1 cellular context compared by ENCODE assay signal in the genomic region with DNA sequence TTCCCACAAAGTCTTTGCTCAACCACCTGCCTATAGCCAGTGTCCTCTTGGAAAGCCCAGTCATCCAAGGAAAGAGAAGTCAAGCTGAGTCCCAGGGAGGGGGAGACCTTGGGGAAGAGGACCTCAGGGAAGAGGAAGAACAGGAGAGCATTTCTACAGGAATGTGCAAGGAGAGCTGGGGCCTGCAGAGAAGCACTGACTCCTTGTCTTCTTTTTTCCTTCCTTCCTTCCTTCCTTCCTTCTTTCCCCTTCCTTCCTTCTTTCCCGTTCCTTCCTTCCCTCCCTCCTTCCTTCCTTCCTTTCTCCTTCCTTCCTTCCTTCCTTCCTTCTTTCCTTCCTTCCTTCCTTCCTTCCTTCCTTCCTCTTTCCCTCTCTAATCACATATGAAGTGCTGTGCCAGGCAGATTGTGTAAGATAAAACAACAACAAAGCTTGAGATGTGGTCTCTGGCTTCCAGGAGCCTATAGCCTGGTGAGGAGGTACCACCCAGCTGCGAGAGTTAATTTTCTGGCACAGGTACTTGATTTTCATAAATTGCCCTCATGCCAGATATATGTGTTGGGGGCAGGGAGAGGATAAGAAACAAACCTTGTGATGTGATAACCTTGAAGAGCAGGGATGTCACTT.
TF ChIP-seq lines count a peak whose summit lies in the region.

No MANE protein-coding gene starts in this region.

TF ChIP-seq in H1, 55 proteins besides CTCF, POLR2A, EP300 and RAD21 (continued from another document):
- no peak for TF ChIP-seq RFX5 (IDR thresholded peaks at IDR 0.05; ENCODE audit: borderline replicate concordance, low read depth, low read length)
- TF ChIP-seq POU5F1 (IDR thresholded peaks at IDR 0.05; ENCODE audit: low read depth, low read length), result no peak
- no peak for TF ChIP-seq SIN3A (conservative IDR thresholded peaks at IDR 0.05 in 1 of 2, IDR thresholded peaks at IDR 0.05 in 1 of 2; ENCODE audit: low read depth in 1 of 2, low read length in 2 of 2)
- TF ChIP-seq ASH2L (IDR thresholded peaks at IDR 0.05; ENCODE audit: low read length), result no peak
- TF ChIP-seq EZH2 (IDR thresholded peaks at IDR 0.05; ENCODE audit: low read depth, low read length, severe bottlenecking), result no peak
- TF ChIP-seq ATF2 (IDR thresholded peaks at IDR 0.05; ENCODE audit: low read length), result no peak
